10 cellular contexts compared by ENCODE assay signal in genomic region chr9:36818242-36818938, GRCh38.
DNase-seq lines count a peak whose midpoint lies in the region; ATAC-seq lines count a peak whose summit lies in the region.
"Had no signal": no experiment of that assay in that cellular context is flagged by ENCODE, and none has a peak within 500 bp of the region (broad histone marks: within the 10 kb centered on the region; RNA-seq: fewer than 3 reads in every experiment).

No MANE protein-coding gene starts in this region.

- H3K9me3 ChIP-seq in neuron (ENCODE audit: low read length) = no peaks in the 10 kb centered on the region

- peaks cover 14% of the 10 kb centered on the region for H3K4me1 ChIP-seq in neuron (ENCODE audit: insufficient read depth, low read length)

- H3K4me3 Mint-ChIP-seq in stimulated activated naive CD8-positive, alpha-beta T cell treated with anti-CD3 and anti-CD28 coated beads, Interleukin-15, amount 100 ng/mL, for 72 hours = no peak overlapping the region

- ATAC-seq in stimulated activated naive CD8-positive, alpha-beta T cell treated with anti-CD3 and anti-CD28 coated beads, Interleukin-15, amount 100 ng/mL, for 72 hours = peak; percentile 26
- no peak for ATAC-seq in stimulated activated naive CD8-positive, alpha-beta T cell treated with anti-CD3 and anti-CD28 coated beads, Interleukin-15, Interleukin-2, amounts not matched to agents 100 U/mL and 50 U/mL, for 24 hours
- peak; percentile 46 for ATAC-seq in Right ventricle myocardium superior (ENCODE audit: poor library complexity)
- no peak for ATAC-seq in GM18502 (IDR thresholded peaks at IDR 0.05; ENCODE audit: poor library complexity, unreplicated experiment)
- no peak for ATAC-seq in GM19467 (IDR thresholded peaks at IDR 0.05; ENCODE audit: unreplicated experiment)
- ATAC-seq in GM19023 (IDR thresholded peaks at IDR 0.05; ENCODE audit: unreplicated experiment) = no peak
- ATAC-seq: activated CD4-positive, CD25-positive, alpha-beta regulatory T cell treated with anti-CD3 and anti-CD28 coated beads, Interleukin-2, amount 50 U/mL, for 24 hours had no signal

- H3K9me3 Mint-ChIP-seq in stimulated activated naive CD8-positive, alpha-beta T cell treated with anti-CD3 and anti-CD28 coated beads, Interleukin-15, amount 100 ng/mL, for 72 hours = no peaks in the 10 kb centered on the region
- H3K9me3 Mint-ChIP-seq: CD4-positive, alpha-beta memory T cell had no signal

- H3K27me3 ChIP-seq in neuron (ENCODE audit: insufficient read depth, low read length) = peaks cover 10% of the 10 kb centered on the region

- no peak for DNase-seq in stimulated activated naive CD8-positive, alpha-beta T cell treated with anti-CD3 and anti-CD28 coated beads, Interleukin-15, amount 100 ng/mL, for 72 hours
- DNase-seq in stimulated activated naive CD8-positive, alpha-beta T cell treated with anti-CD3 and anti-CD28 coated beads, Interleukin-15, Interleukin-2, amounts not matched to agents 100 U/mL and 50 U/mL, for 24 hours = no peak
- DNase-seq in Right ventricle myocardium superior = peak; percentile 52
- no peak for DNase-seq in NCI-H1105 treated with DMSO at 0.1 percent for 48 hours (lab: John Stamatoyannopoulos, UW)
- DNase-seq: CD4-positive, alpha-beta memory T cell had no signal

- peak overlapping the region in 1 of 2 donors; percentile 8 for H3K27ac Mint-ChIP-seq in stimulated activated naive CD8-positive, alpha-beta T cell treated with anti-CD3 and anti-CD28 coated beads, Interleukin-15, amount 100 ng/mL, for 72 hours
- H3K27ac Mint-ChIP-seq: CD4-positive, alpha-beta memory T cell had no signal

- peaks cover 7% of the 10 kb centered on the region for H3K4me1 Mint-ChIP-seq in stimulated activated naive CD8-positive, alpha-beta T cell treated with anti-CD3 and anti-CD28 coated beads, Interleukin-15, amount 100 ng/mL, for 72 hours

- intact Hi-C loops in Right ventricle myocardium superior (cut with DNase I) = no loop called here

- no peaks in the 10 kb centered on the region for H3K36me3 ChIP-seq in neuron (ENCODE audit: insufficient read depth, low read length)

- H3K27me3 Mint-ChIP-seq in stimulated activated naive CD8-positive, alpha-beta T cell treated with anti-CD3 and anti-CD28 coated beads, Interleukin-15, amount 100 ng/mL, for 72 hours = peaks cover 46% of the 10 kb centered on the region

- peak overlapping the region; percentile 12 for H3K4me3 ChIP-seq in neuron (ENCODE audit: low read length)

- no peak overlapping the region for H2AFZ ChIP-seq in neuron (ENCODE audit: low read depth, low read length)

Comparison
In these comparisons a context has a peak if more than half of its experiments do, and no peak if none do; other contexts are left out.
1. ATAC-seq: peak in stimulated activated naive CD8-positive, alpha-beta T cell treated with anti-CD3 and anti-CD28 coated beads, Interleukin-15, amount 100 ng/mL, for 72 hours (single experiment) and Right ventricle myocardium superior (single experiment); none in stimulated activated naive CD8-positive, alpha-beta T cell treated with anti-CD3 and anti-CD28 coated beads, Interleukin-15, Interleukin-2, amounts not matched to agents 100 U/mL and 50 U/mL, for 24 hours (single experiment), GM18502 (single experiment), GM19467 (single experiment) and GM19023 (single experiment).